Comparison of ENCODE assay signal across 1 cellular context in the genomic region with DNA sequence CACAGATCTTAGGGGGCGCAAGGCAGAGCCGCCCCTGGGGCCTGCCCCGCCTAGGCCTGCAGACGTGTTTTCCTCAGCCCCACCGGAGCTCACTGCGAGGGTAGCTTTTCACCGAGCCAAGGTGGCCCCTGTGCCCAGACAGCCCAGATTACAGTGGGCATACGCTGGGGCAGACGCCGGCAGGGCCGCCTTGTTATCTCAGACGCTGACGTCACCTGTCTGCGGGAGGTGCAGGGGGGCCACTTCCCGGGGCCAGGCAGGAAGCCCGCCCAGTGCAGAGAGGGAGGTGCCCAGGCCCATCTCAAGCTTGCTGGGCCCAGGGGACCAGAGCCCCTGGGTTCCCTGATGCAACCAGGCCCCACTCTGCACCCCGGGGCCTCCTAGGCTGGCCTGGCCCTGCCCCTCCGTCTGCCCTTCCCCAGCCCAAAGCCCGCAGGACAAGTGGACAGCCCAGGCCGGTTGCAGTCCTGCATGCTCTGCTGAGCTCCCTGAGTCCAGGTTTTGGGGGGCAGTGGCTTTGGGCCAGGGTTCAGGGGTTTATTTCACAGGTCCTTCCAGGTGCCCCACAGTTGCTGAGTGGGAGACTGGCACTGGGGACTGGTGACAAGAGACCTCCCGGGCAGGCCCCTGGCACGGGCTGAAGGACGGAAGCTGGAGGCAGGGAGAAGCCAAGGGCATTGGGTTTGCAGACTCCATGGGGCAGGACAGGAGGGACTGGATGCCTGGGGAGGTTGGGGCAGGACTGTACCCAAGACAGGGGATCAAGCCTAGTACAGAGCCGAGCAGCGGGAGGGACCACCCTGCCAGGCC.
TF ChIP-seq lines count a peak whose summit lies in the region.

No MANE protein-coding gene starts in this region.

TF ChIP-seq in SK-N-SH treated with all-trans-retinoic acid at 6 μM for 48 hours, 23 proteins besides CTCF, POLR2A, EP300 and RAD21 (continued from another document):
- TF ChIP-seq, protein P1, sequence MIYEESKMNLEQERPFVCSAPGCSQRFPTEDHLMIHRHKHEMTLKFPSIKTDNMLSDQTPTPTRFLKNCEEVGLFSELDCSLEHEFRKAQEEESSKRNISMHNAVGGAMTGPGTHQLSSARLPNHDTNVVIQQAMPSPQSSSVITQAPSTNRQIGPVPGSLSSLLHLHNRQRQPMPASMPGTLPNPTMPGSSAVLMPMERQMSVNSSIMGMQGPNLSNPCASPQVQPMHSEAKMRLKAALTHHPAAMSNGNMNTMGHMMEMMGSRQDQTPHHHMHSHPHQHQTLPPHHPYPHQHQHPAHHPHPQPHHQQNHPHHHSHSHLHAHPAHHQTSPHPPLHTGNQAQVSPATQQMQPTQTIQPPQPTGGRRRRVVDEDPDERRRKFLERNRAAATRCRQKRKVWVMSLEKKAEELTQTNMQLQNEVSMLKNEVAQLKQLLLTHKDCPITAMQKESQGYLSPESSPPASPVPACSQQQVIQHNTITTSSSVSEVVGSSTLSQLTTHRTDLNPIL (CRISPR knock-in tag; IDR thresholded peaks at IDR 0.05; ENCODE audit: low read depth): no peak
- TF ChIP-seq OSR1 (CRISPR knock-in tag; IDR thresholded peaks at IDR 0.05) (no peak), ZNF565 (CRISPR knock-in tag; conservative IDR thresholded peaks at IDR 0.05; ENCODE audit: low read depth) (no peak)
